In the genomic region with DNA sequence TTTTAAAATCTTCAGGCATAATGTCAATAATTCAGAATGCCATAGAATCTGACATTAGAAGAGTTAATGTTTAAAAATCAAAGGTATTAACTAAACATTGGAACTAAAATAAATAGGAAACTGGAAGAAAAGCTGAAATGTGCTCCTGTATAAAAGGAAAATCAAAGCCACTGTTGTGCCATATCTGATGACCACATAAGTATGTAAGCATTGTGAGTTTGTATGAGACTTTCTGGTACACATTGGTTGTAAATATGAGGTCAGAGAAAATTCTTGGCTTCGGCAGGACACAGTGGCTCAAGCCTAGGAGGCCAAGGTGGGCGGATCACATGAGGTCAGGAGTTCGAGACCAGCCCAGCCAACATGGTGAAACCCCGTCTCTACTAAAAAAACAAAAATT, we compare ENCODE assay signal across 1 cellular context.
A peak's percentile ranks its signal among the peaks of the same experiment; 100 is the strongest.
TF ChIP-seq lines count a peak whose summit lies in the region.

No MANE protein-coding gene starts in this region.

TF ChIP-seq in HepG2, 621 proteins besides CTCF, POLR2A, EP300 and RAD21:
- no peak for TF ChIP-seq ZNF496 (CRISPR knock-in tag; IDR thresholded peaks at IDR 0.05; ENCODE audit: insufficient replicate concordance)
- peak; percentile 62 for TF ChIP-seq ZBTB21 (CRISPR knock-in tag; IDR thresholded peaks at IDR 0.05)
